32 cellular contexts compared by ENCODE assay signal in genomic region chr11:105224859-105225258, GRCh38.
"Had no signal": no experiment of that assay in that cellular context is flagged by ENCODE, and none has a peak within 500 bp of the region (broad histone marks: within the 10 kb centered on the region; RNA-seq: fewer than 3 reads in every experiment).

No MANE protein-coding gene starts in this region.

- H3K4me3 Mint-ChIP-seq: activated CD4-positive, alpha-beta memory T cell treated with anti-CD3 and anti-CD28 coated beads, Interleukin-2, amount 10 ng/mL, durations not matched to agents 7 days and 5 days; activated CD8-positive, alpha-beta memory T cell treated with anti-CD3 and anti-CD28 coated beads, Interleukin-2, amount 10 ng/mL, durations not matched to agents 7 days and 5 days; activated naive CD4-positive, alpha-beta T cell treated with anti-CD3 and anti-CD28 coated beads, Interleukin-2, amount 10 ng/mL, durations not matched to agents 7 days and 5 days; activated naive CD8-positive, alpha-beta T cell treated with anti-CD3 and anti-CD28 coated beads for 36 hours had no signal

- H3K9me3 ChIP-seq: ascending aorta, Peyer's patch had no signal

- H3K27ac ChIP-seq: ascending aorta, Peyer's patch, VCaP had no signal

- H3K36me3 Mint-ChIP-seq: activated CD8-positive, alpha-beta memory T cell treated with anti-CD3 and anti-CD28 coated beads, Interleukin-2, amount 10 ng/mL, durations not matched to agents 7 days and 5 days; activated naive CD4-positive, alpha-beta T cell treated with anti-CD3 and anti-CD28 coated beads, Interleukin-2, amount 10 ng/mL, durations not matched to agents 7 days and 5 days; activated naive CD8-positive, alpha-beta T cell treated with anti-CD3 and anti-CD28 coated beads for 36 hours had no signal

- H3K4me3 ChIP-seq: ascending aorta, K562, Peyer's patch had no signal

- FAIRE-seq: K562 had no signal

- ATAC-seq: activated CD8-positive, alpha-beta memory T cell treated with anti-CD3 and anti-CD28 coated beads, Interleukin-2, amount 10 ng/mL, durations not matched to agents 7 days and 5 days; K562; PC-3 had no signal

- H3K4me1 ChIP-seq: Peyer's patch had no signal

- H3K27ac Mint-ChIP-seq: activated CD4-positive, alpha-beta memory T cell treated with anti-CD3 and anti-CD28 coated beads, Interleukin-2, amount 10 ng/mL, durations not matched to agents 7 days and 5 days; activated CD8-positive, alpha-beta memory T cell treated with anti-CD3 and anti-CD28 coated beads, Interleukin-2, amount 10 ng/mL, durations not matched to agents 7 days and 5 days; activated naive CD4-positive, alpha-beta T cell treated with anti-CD3 and anti-CD28 coated beads, Interleukin-2, amount 10 ng/mL, durations not matched to agents 7 days and 5 days; activated naive CD8-positive, alpha-beta T cell treated with anti-CD3 and anti-CD28 coated beads for 36 hours had no signal

- H3K4me1 Mint-ChIP-seq: activated CD4-positive, alpha-beta memory T cell treated with anti-CD3 and anti-CD28 coated beads, Interleukin-2, amount 10 ng/mL, durations not matched to agents 7 days and 5 days; activated CD8-positive, alpha-beta memory T cell treated with anti-CD3 and anti-CD28 coated beads, Interleukin-2, amount 10 ng/mL, durations not matched to agents 7 days and 5 days; activated naive CD4-positive, alpha-beta T cell treated with anti-CD3 and anti-CD28 coated beads, Interleukin-2, amount 10 ng/mL, durations not matched to agents 7 days and 5 days; activated naive CD8-positive, alpha-beta T cell treated with anti-CD3 and anti-CD28 coated beads for 36 hours had no signal

- DNase-seq: activated CD4-positive, alpha-beta memory T cell treated with anti-CD3 and anti-CD28 coated beads, Interleukin-2, amount 10 ng/mL, durations not matched to agents 7 days and 5 days; activated CD4-positive, alpha-beta T cell treated with anti-CD3 and anti-CD28 coated beads for 1 hour; activated CD4-positive, alpha-beta T cell treated with anti-CD3 and anti-CD28 coated beads for 48 hours; activated CD4-positive, CD25-positive, alpha-beta regulatory T cell; activated CD8-positive, alpha-beta memory T cell treated with anti-CD3 and anti-CD28 coated beads for 24 hours; activated CD8-positive, alpha-beta memory T cell treated with anti-CD3 and anti-CD28 coated beads, Interleukin-2, amount 10 ng/mL, durations not matched to agents 7 days and 5 days; activated CD8-positive, alpha-beta memory T cell treated with anti-CD3 and anti-CD28 coated beads, Interleukin-2, amount 50 U/mL, for 48 hours; activated effector memory CD4-positive, alpha-beta T cell treated with Interleukin-2 at 50 U/mL for 16 hours; activated naive CD4-positive, alpha-beta T cell treated with anti-CD3 and anti-CD28 coated beads, Interleukin-2, amount 10 ng/mL, durations not matched to agents 7 days and 5 days; activated naive CD8-positive, alpha-beta T cell treated with anti-CD3 and anti-CD28 coated beads for 36 hours; activated T-cell treated with anti-CD3 and anti-CD28 coated beads, Interleukin-2, amount 50 U/mL, for 48 hours; amygdala; caudate nucleus; NCI-H1048; NCI-H1105 treated with DMSO at 0.1 percent for 48 hours; NCI-H1436; NCI-H1694; NCI-H1930; NCI-H2081 treated with DMSO at 0.1 percent for 48 hours; NCI-H226; NCI-H524; NK-92 treated with Interleukin-12 subunit alpha and Interleukin-12 subunit beta, amount 100 ng/mL, for 24 hours; PC-3; Peyer's patch; Right ventricle myocardium superior; SW 1271; T-helper 1 cell; T-helper 2 cell; T-helper 9 cell had no signal

- H3K9me3 Mint-ChIP-seq: activated CD4-positive, alpha-beta memory T cell treated with anti-CD3 and anti-CD28 coated beads, Interleukin-2, amount 10 ng/mL, durations not matched to agents 7 days and 5 days; activated naive CD4-positive, alpha-beta T cell treated with anti-CD3 and anti-CD28 coated beads, Interleukin-2, amount 10 ng/mL, durations not matched to agents 7 days and 5 days; activated naive CD8-positive, alpha-beta T cell treated with anti-CD3 and anti-CD28 coated beads for 36 hours had no signal

- H3K36me3 ChIP-seq: ascending aorta, Peyer's patch had no signal

- H3K27me3 ChIP-seq: ascending aorta, Peyer's patch had no signal

- H3K27me3 Mint-ChIP-seq: activated CD4-positive, alpha-beta memory T cell treated with anti-CD3 and anti-CD28 coated beads, Interleukin-2, amount 10 ng/mL, durations not matched to agents 7 days and 5 days had no signal
